ENCODE assay signal across 1 cellular context in genomic region chrX:103586659-103587058, GRCh38.
TF ChIP-seq lines count a peak whose summit lies in the region.

No MANE protein-coding gene starts in this region.

TF ChIP-seq in HepG2, 621 proteins besides CTCF, POLR2A, EP300 and RAD21:
- no peak for TF ChIP-seq ARID2 (CRISPR knock-in tag; IDR thresholded peaks at IDR 0.05; ENCODE audit: borderline replicate concordance)
- TF ChIP-seq ZNF766 (CRISPR knock-in tag; IDR thresholded peaks at IDR 0.05; ENCODE audit: borderline replicate concordance), result no peak
- no peak for TF ChIP-seq GTF2F1 (IDR thresholded peaks at IDR 0.05; ENCODE audit: low read length)
- no peak for TF ChIP-seq ZNF781 (CRISPR knock-in tag; IDR thresholded peaks at IDR 0.05; ENCODE audit: borderline replicate concordance, not compliant biosample characterization)
- TF ChIP-seq HDAC1 (CRISPR knock-in tag; IDR thresholded peaks at IDR 0.05), result no peak
- no peak for TF ChIP-seq ZNF484 (CRISPR knock-in tag; IDR thresholded peaks at IDR 0.05; ENCODE audit: borderline replicate concordance, low read depth)
- no peak for TF ChIP-seq IRX3 (CRISPR knock-in tag; IDR thresholded peaks at IDR 0.05; ENCODE audit: borderline replicate concordance, low read depth)
- no peak for TF ChIP-seq CSRNP1 (CRISPR knock-in tag; IDR thresholded peaks at IDR 0.05)
